In the genomic region with DNA sequence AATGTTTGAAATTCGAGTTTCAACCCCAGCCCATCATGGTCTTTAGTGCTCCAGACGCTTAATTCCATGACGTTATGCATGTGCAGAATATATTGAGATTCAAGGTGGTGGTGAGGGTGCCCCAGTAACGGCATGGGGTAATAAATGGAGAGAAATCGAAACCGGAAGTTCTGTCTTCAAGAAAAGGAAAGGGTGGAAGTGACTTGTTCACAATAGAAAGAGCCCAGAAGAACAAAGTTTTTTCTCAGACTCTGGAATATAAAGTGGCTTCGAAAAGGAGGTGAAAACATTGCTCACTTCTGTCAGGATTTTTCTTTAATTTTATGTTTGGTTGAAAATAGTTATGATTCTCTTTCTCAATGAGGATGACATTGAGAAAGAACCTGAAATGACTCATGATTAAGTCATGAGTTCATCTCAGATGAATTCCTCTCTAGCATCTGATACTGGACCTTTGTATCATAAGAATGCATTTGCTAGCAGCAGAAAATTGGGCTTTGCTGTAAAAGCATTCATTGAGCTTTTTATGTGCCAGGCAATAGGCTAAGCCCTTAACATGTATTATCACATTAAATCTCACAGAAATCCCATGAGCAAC, we compare ENCODE assay signal across 8 cellular contexts.
DNase-seq lines count a peak whose midpoint lies in the region; TF ChIP-seq lines count a peak whose summit lies in the region.

No MANE protein-coding gene starts in this region.

- H3K4me3 ChIP-seq in HUES6 (ENCODE audit: low read depth, low read length) = peak overlapping the region; percentile 80

- H3K4me1 ChIP-seq in HUES6 (ENCODE audit: control insufficient read depth, insufficient read depth, low read length) = no peaks in the 10 kb centered on the region

- H3K27me3 ChIP-seq in HUES6 (ENCODE audit: control insufficient read depth, insufficient read depth, low read length) = peaks cover 8% of the 10 kb centered on the region; the same call in 1 of the 2 replicates

- no peak overlapping the region for H3K27ac ChIP-seq in HUES6 (ENCODE audit: low read depth, low read length)

- no peaks in the 10 kb centered on the region for H3K36me3 ChIP-seq in HUES6 (ENCODE audit: control insufficient read depth, insufficient read depth, low read length)

- DNase-seq in COLO668 (lab: John Stamatoyannopoulos, UW; ENCODE audit: unreplicated experiment) (peak; percentile 27), GM20000 (ENCODE audit: low spot score) (peak; percentile 25), SW480 (ENCODE audit: low spot score) (peak; percentile 52), brain pericyte (ENCODE audit: low read depth, low spot score) (peak; percentile 29), iris pigment epithelial cell (ENCODE audit: low read depth) (peak; percentile 89), NCI-H2171 treated with DMSO at 0.1 percent for 48 hours (lab: John Stamatoyannopoulos, UW) (no peak)
- DNase-seq in stimulated activated CD4-positive, alpha-beta T cell treated with anti-CD3 and anti-CD28 coated beads, Interleukin-2, amount 100 ng/mL, for 4 hours (ENCODE audit: low read depth) = peak; percentile 47

- H3K9me3 ChIP-seq in HUES6 (ENCODE audit: control insufficient read depth, insufficient read depth, low read depth, low read length) = no peaks in the 10 kb centered on the region

- no peak for TF ChIP-seq CTCF in GM20000 (IDR thresholded peaks at IDR 0.05; ENCODE audit: extremely low read depth, missing control alignments)

- no peak overlapping the region for H3K9ac ChIP-seq in HUES6 (ENCODE audit: low read length)
